1 cellular context compared by ENCODE assay signal in the genomic region with DNA sequence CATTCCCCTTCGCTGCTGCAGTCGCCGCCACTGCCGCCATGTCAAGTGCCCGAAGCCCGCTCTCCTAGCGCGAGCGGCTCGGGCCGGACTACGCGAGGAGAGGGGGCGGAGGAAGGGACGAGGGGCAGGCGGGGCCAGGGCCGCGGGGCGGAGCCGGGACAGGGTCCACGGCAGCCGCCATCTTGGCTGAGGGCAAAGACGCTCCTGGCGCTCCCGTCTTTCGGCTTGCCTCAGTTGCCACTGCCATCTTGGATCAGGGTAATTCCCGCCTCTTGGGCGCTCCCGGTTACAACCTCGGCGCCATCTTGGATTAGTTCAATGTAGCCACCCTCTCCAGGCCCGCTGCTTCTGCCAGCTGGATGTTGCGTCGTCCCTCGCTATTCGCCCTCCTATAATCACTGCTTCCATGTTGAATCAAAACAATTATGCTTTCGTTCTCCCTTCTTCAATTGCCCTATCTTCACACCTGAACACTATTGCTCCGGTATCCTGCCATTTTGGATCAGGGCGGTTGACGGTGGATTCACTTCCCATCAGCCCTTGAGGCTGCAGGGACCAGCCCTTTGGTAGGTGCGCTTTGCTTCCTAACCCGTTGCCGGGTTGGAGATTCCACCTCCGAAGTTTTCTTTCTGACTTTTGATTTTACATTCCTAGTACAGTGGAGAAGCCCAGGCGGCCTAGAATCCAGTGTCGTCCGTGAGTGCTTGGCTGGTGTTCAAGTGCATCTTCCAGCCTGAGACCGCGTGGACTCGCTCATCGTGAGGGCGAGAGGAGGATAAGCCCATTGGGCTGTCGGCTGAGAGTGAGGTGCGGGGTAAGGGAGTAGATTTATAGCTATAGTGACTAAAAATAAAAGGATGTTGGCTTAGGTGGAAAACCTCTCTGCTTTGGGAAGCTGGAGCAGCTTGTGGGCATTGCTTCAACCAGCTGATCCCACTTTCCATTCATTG.
TF ChIP-seq lines count a peak whose summit lies in the region.

TSS of gene HACD2 (minus strand) at position 66 of the 950 bp plus-strand sequence. CDS start at position 40, 26 bp downstream.

TF ChIP-seq in HepG2, 621 proteins besides CTCF, POLR2A, EP300 and RAD21 (continued from another document and continues in another):
- TF ChIP-seq ZGPAT (CRISPR knock-in tag; IDR thresholded peaks at IDR 0.05) (peak; percentile 84), SAFB2 (CRISPR knock-in tag; IDR thresholded peaks at IDR 0.05; ENCODE audit: borderline replicate concordance, low read depth) (peak; percentile 76; the same call in 1 of the 2 replicates), ARHGAP35 (CRISPR knock-in tag; IDR thresholded peaks at IDR 0.05; ENCODE audit: borderline replicate concordance) (no peak), PPARG (CRISPR knock-in tag; conservative IDR thresholded peaks at IDR 0.05) (no peak), DRAP1 (CRISPR knock-in tag; IDR thresholded peaks at IDR 0.05) (peak; percentile 74; the same call in 1 of the 2 replicates), ZNF235 (CRISPR knock-in tag; IDR thresholded peaks at IDR 0.05; ENCODE audit: borderline replicate concordance) (no peak), JARID2 (CRISPR knock-in tag; IDR thresholded peaks at IDR 0.05; ENCODE audit: insufficient replicate concordance) (peak; percentile 26), GATAD2A (CRISPR knock-in tag; IDR thresholded peaks at IDR 0.05) (peak; percentile 33; the same call in 1 of the 2 replicates), ZNF331 (CRISPR knock-in tag; IDR thresholded peaks at IDR 0.05) (no peak; the same call in 1 of the 2 replicates), ZKSCAN5 (CRISPR knock-in tag; IDR thresholded peaks at IDR 0.05) (no peak), RARA (CRISPR knock-in tag; IDR thresholded peaks at IDR 0.05) (peak; percentile 35), ZFP36L1 (CRISPR knock-in tag; IDR thresholded peaks at IDR 0.05) (peak; percentile 13; the same call in 1 of the 2 replicates), NFIC (IDR thresholded peaks at IDR 0.05; ENCODE audit: low read length) (no peak), AKNA (CRISPR knock-in tag; IDR thresholded peaks at IDR 0.05; ENCODE audit: borderline replicate concordance) (no peak), ZNF510 (CRISPR knock-in tag; IDR thresholded peaks at IDR 0.05; ENCODE audit: low read depth) (no peak), PRDM15 (CRISPR knock-in tag; IDR thresholded peaks at IDR 0.05) (no peak; the same call in 1 of the 2 replicates), ZSCAN22 (CRISPR knock-in tag; IDR thresholded peaks at IDR 0.05) (no peak), ERF (CRISPR knock-in tag; IDR thresholded peaks at IDR 0.05) (no peak; the same call in 1 of the 2 replicates), ZNF615 (CRISPR knock-in tag; IDR thresholded peaks at IDR 0.05; ENCODE audit: borderline replicate concordance) (no peak), NFIB (CRISPR knock-in tag; IDR thresholded peaks at IDR 0.05; ENCODE audit: borderline replicate concordance) (no peak), SMAD3 (CRISPR knock-in tag; IDR thresholded peaks at IDR 0.05) (no peak; the same call in 1 of the 2 replicates), ZNF333 (CRISPR knock-in tag; IDR thresholded peaks at IDR 0.05; ENCODE audit: borderline replicate concordance) (no peak), HMG20A (CRISPR knock-in tag; IDR thresholded peaks at IDR 0.05; ENCODE audit: borderline replicate concordance) (no peak; the same call in 1 of the 2 replicates), ZNF34 (CRISPR knock-in tag; IDR thresholded peaks at IDR 0.05; ENCODE audit: borderline replicate concordance) (0 out of 2 replicates have a peak, but pooled peaks have one; percentile 66), JUNB (CRISPR knock-in tag; IDR thresholded peaks at IDR 0.05; ENCODE audit: borderline replicate concordance) (no peak), ZNF256 (CRISPR knock-in tag; conservative IDR thresholded peaks at IDR 0.05) (no peak), SOX6 (IDR thresholded peaks at IDR 0.05) (no peak), SOX6 (CRISPR knock-in tag; IDR thresholded peaks at IDR 0.05) (peak; percentile 81), GTF3A (CRISPR knock-in tag; conservative IDR thresholded peaks at IDR 0.05) (no peak; the same call in 1 of the 2 replicates)
- TF ChIP-seq, protein P1, sequence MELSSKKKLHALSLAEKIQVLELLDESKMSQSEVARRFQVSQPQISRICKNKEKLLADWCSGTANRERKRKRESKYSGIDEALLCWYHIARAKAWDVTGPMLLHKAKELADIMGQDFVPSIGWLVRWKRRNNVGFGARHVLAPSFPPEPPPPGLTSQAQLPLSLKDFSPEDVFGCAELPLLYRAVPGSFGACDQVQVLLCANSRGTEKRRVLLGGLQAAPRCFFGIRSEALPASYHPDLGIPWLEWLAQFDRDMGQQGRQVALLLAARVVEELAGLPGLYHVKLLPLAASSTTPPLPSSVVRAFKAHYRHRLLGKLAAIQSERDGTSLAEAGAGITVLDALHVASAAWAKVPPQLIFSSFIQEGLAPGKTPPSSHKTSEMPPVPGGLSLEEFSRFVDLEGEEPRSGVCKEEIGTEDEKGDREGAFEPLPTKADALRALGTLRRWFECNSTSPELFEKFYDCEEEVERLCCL (CRISPR knock-in tag; IDR thresholded peaks at IDR 0.05; ENCODE audit: borderline replicate concordance) = no peak
- TF ChIP-seq, protein P2, sequence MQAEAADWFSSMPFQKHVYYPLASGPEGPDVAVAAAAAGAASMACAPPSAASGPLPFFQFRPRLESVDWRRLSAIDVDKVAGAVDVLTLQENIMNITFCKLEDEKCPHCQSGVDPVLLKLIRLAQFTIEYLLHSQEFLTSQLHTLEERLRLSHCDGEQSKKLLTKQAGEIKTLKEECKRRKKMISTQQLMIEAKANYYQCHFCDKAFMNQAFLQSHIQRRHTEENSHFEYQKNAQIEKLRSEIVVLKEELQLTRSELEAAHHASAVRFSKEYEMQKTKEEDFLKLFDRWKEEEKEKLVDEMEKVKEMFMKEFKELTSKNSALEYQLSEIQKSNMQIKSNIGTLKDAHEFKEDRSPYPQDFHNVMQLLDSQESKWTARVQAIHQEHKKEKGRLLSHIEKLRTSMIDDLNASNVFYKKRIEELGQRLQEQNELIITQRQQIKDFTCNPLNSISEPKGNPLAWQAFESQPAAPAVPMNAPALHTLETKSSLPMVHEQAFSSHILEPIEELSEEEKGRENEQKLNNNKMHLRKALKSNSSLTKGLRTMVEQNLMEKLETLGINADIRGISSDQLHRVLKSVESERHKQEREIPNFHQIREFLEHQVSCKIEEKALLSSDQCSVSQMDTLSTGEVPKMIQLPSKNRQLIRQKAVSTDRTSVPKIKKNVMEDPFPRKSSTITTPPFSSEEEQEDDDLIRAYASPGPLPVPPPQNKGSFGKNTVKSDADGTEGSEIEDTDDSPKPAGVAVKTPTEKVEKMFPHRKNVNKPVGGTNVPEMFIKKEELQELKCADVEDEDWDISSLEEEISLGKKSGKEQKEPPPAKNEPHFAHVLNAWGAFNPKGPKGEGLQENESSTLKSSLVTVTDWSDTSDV (CRISPR knock-in tag; IDR thresholded peaks at IDR 0.05) = no peak
- TF ChIP-seq, protein P3, sequence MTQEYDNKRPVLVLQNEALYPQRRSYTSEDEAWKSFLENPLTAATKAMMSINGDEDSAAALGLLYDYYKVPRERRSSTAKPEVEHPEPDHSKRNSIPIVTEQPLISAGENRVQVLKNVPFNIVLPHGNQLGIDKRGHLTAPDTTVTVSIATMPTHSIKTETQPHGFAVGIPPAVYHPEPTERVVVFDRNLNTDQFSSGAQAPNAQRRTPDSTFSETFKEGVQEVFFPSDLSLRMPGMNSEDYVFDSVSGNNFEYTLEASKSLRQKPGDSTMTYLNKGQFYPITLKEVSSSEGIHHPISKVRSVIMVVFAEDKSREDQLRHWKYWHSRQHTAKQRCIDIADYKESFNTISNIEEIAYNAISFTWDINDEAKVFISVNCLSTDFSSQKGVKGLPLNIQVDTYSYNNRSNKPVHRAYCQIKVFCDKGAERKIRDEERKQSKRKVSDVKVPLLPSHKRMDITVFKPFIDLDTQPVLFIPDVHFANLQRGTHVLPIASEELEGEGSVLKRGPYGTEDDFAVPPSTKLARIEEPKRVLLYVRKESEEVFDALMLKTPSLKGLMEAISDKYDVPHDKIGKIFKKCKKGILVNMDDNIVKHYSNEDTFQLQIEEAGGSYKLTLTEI (CRISPR knock-in tag; conservative IDR thresholded peaks at IDR 0.05) = no peak
- TF ChIP-seq, protein P4, sequence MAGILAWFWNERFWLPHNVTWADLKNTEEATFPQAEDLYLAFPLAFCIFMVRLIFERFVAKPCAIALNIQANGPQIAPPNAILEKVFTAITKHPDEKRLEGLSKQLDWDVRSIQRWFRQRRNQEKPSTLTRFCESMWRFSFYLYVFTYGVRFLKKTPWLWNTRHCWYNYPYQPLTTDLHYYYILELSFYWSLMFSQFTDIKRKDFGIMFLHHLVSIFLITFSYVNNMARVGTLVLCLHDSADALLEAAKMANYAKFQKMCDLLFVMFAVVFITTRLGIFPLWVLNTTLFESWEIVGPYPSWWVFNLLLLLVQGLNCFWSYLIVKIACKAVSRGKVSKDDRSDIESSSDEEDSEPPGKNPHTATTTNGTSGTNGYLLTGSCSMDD (CRISPR knock-in tag; IDR thresholded peaks at IDR 0.05) = no peak
- TF ChIP-seq, protein P5, sequence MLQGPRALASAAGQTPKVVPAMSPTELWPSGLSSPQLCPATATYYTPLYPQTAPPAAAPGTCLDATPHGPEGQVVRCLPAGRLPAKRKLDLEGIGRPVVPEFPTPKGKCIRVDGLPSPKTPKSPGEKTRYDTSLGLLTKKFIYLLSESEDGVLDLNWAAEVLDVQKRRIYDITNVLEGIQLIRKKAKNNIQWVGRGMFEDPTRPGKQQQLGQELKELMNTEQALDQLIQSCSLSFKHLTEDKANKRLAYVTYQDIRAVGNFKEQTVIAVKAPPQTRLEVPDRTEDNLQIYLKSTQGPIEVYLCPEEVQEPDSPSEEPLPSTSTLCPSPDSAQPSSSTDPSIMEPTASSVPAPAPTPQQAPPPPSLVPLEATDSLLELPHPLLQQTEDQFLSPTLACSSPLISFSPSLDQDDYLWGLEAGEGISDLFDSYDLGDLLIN (CRISPR knock-in tag; IDR thresholded peaks at IDR 0.05; ENCODE audit: borderline replicate concordance) = no peak
